1 cellular context compared by ENCODE assay signal in genomic region chr17:28554565-28554964, GRCh38.
TF ChIP-seq lines count a peak whose summit lies in the region.

No MANE protein-coding gene starts in this region.

TF ChIP-seq in H1, 55 proteins besides CTCF, POLR2A, EP300 and RAD21:
- TF ChIP-seq SP1 (IDR thresholded peaks at IDR 0.05; ENCODE audit: low read depth, low read length), result no peak
- TF ChIP-seq BCL11A (IDR thresholded peaks at IDR 0.05; ENCODE audit: low read depth in 2 of 2, low read length in 2 of 2), result no peak
- no peak for TF ChIP-seq ZNF274 (IDR thresholded peaks at IDR 0.05; ENCODE audit: borderline replicate concordance, extremely low read depth, low read length)
- TF ChIP-seq NRF1 (IDR thresholded peaks at IDR 0.05; ENCODE audit: low read depth, low read length), result no peak
- TF ChIP-seq BRCA1 (IDR thresholded peaks at IDR 0.05; ENCODE audit: low read depth, low read length), result no peak
- TF ChIP-seq RFX5 (IDR thresholded peaks at IDR 0.05; ENCODE audit: borderline replicate concordance, low read depth, low read length), result no peak
- no peak for TF ChIP-seq BACH1 (IDR thresholded peaks at IDR 0.05; ENCODE audit: low read length)
- no peak for TF ChIP-seq SIX5 (IDR thresholded peaks at IDR 0.05; ENCODE audit: low read depth, low read length)
- no peak for TF ChIP-seq CTBP2 (IDR thresholded peaks at IDR 0.05; ENCODE audit: borderline replicate concordance, insufficient read depth, insufficient read length, low read length)
- no peak for TF ChIP-seq SRF (IDR thresholded peaks at IDR 0.05; ENCODE audit: low read depth, low read length)
- TF ChIP-seq KDM1A (IDR thresholded peaks at IDR 0.05; ENCODE audit: borderline replicate concordance, low read length), result no peak
- TF ChIP-seq KDM5A (IDR thresholded peaks at IDR 0.05; ENCODE audit: low read length), result no peak
- TF ChIP-seq CEBPB (IDR thresholded peaks at IDR 0.05; ENCODE audit: low read depth, low read length), result no peak
- no peak for TF ChIP-seq NANOG (IDR thresholded peaks at IDR 0.05; ENCODE audit: insufficient read depth, low read depth, low read length, poor library complexity, severe bottlenecking)
